ENCODE assay signal across 34 cellular contexts in the genomic region with DNA sequence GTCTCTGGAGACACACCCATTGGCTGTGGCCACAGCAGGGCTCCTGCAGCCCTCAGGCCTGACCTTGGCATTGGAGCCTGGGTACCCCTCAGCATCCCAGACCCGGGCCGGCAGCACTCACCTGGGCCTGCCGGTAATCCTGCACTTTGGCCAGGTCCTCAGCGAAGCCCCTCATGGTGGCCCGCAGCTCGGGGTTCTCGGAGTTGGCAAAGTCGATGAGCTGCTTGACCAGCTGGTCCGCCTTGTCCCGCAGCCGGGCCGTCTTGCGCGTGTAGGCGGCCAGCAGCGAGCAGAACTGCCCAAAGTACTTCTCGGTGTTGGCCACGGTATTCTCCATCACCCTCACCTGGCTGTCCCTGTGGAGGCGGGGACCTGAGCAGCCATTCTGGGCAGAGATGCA. TPM values are rescaled to one million over a fixed set of nuclear protein-coding genes. Genes with fewer than 3 reads are reported as not detected.
"Had no signal": no experiment of that assay in that cellular context is flagged by ENCODE, and none has a peak within 500 bp of the region (broad histone marks: within the 10 kb centered on the region; RNA-seq: fewer than 3 reads in every experiment).

No MANE protein-coding gene starts in this region.

- H3K36me3 ChIP-seq: ascending aorta, breast epithelium, cardiac muscle cell, colonic mucosa, esophagus squamous epithelium, gastroesophageal sphincter had no signal

- H3K9me3 ChIP-seq: ascending aorta, breast epithelium, colonic mucosa, esophagus squamous epithelium, gastroesophageal sphincter had no signal

- DNase-seq: activated CD4-positive, alpha-beta memory T cell treated with anti-CD3 and anti-CD28 coated beads, Interleukin-2, amount 10 ng/mL, durations not matched to agents 7 days and 5 days; activated CD4-positive, alpha-beta T cell treated with anti-CD3 and anti-CD28 coated beads for 36 hours; activated CD4-positive, alpha-beta T cell treated with anti-CD3 and anti-CD28 coated beads, Interleukin-2, amount 10 ng/mL, durations not matched to agents 24 days and 14 days; activated CD4-positive, alpha-beta T cell treated with anti-CD3 and anti-CD28 coated beads, Interleukin-2, amount 50 U/mL, for 4 hours; activated CD4-positive, CD25-positive, alpha-beta regulatory T cell; activated CD4-positive, CD25-positive, alpha-beta regulatory T cell treated with anti-CD3 and anti-CD28 coated beads, Interleukin-2, amount 50 U/mL, for 72 hours; activated CD8-positive, alpha-beta memory T cell treated with anti-CD3 and anti-CD28 coated beads, Interleukin-2, amount 50 U/mL, for 48 hours; activated gamma-delta T cell; activated naive CD4-positive, alpha-beta T cell; activated naive CD4-positive, alpha-beta T cell treated with anti-CD3 and anti-CD28 coated beads, Interleukin-2, amount 10 ng/mL, durations not matched to agents 7 days and 5 days; activated naive CD8-positive, alpha-beta T cell treated with anti-CD3 and anti-CD28 coated beads, Interleukin-2, amount 10 ng/mL, durations not matched to agents 7 days and 5 days; activated T-cell treated with anti-CD3 and anti-CD28 coated beads for 4 hours; activated T-cell treated with anti-CD3 and anti-CD28 coated beads, Interleukin-2, amount 50 U/mL, for 24 hours; activated T-cell treated with anti-CD3 and anti-CD28 coated beads, Interleukin-2, amount 50 U/mL, for 72 hours; central memory CD4-positive, alpha-beta T cell; cerebellar nuclear complex; colonic mucosa; effector CD8-positive, alpha-beta T cell; esophagus squamous epithelium; foreskin melanocyte; T-helper 2 cell had no signal

- ATAC-seq: activated CD4-positive, alpha-beta T cell treated with anti-CD3 and anti-CD28 coated beads for 36 hours; activated naive CD4-positive, alpha-beta T cell treated with anti-CD3 and anti-CD28 coated beads, Interleukin-2, amount 50 U/mL, for 72 hours; activated T-cell treated with anti-CD3 and anti-CD28 coated beads, Interleukin-2, amount 50 U/mL, for 72 hours; gastroesophageal sphincter had no signal

- FAIRE-seq: endometrium, endothelial cell of umbilical vein had no signal

- H3K27me3 ChIP-seq: ascending aorta, breast epithelium, cardiac muscle cell, colonic mucosa, gastroesophageal sphincter had no signal

- H3K27ac ChIP-seq: ascending aorta, breast epithelium, cardiac muscle cell, colonic mucosa, epithelial cell of prostate, esophagus squamous epithelium, gastroesophageal sphincter had no signal

- H3K4me1 ChIP-seq: ascending aorta, breast epithelium, colonic mucosa had no signal

- H3K4me3 ChIP-seq: ascending aorta, breast epithelium, cardiac muscle cell, colonic mucosa, esophagus squamous epithelium, gastroesophageal sphincter had no signal

RNA-seq across cellular contexts. Expression of a gene that starts 2.2 kb away (rescaled TPM):
- total RNA-seq: activated CD4-positive, alpha-beta memory T cell treated with anti-CD3 and anti-CD28 coated beads, Interleukin-2, amount 10 ng/mL, durations not matched to agents 7 days and 5 days; activated CD4-positive, alpha-beta T cell treated with anti-CD3 and anti-CD28 coated beads for 36 hours; activated CD4-positive, alpha-beta T cell treated with anti-CD3 and anti-CD28 coated beads, Interleukin-2, amount 10 ng/mL, durations not matched to agents 24 days and 14 days; activated naive CD4-positive, alpha-beta T cell treated with anti-CD3 and anti-CD28 coated beads, Interleukin-2, amount 50 U/mL, for 72 hours; activated naive CD8-positive, alpha-beta T cell treated with anti-CD3 and anti-CD28 coated beads, Interleukin-2, amount 10 ng/mL, durations not matched to agents 7 days and 5 days; activated T-cell treated with anti-CD3 and anti-CD28 coated beads, Interleukin-2, amount 50 U/mL, for 72 hours; ascending aorta; breast epithelium; cardiac muscle cell; dermis microvascular lymphatic vessel endothelial cell; endothelial cell of umbilical vein; esophagus squamous epithelium; fibroblast of lung; fibroblast of villous mesenchyme; gastroesophageal sphincter; T-helper 1 cell treated with Interleukin-12 subunit alpha and Interleukin-12 subunit beta and Interleukin-4 antibody, amounts not matched to agents 30 ng/mL and 1 ng/mL, for 36 hours had no signal
- polyA plus RNA-seq: cardiac muscle cell, esophagus, fibroblast of lung had no signal
